In the genomic region with DNA sequence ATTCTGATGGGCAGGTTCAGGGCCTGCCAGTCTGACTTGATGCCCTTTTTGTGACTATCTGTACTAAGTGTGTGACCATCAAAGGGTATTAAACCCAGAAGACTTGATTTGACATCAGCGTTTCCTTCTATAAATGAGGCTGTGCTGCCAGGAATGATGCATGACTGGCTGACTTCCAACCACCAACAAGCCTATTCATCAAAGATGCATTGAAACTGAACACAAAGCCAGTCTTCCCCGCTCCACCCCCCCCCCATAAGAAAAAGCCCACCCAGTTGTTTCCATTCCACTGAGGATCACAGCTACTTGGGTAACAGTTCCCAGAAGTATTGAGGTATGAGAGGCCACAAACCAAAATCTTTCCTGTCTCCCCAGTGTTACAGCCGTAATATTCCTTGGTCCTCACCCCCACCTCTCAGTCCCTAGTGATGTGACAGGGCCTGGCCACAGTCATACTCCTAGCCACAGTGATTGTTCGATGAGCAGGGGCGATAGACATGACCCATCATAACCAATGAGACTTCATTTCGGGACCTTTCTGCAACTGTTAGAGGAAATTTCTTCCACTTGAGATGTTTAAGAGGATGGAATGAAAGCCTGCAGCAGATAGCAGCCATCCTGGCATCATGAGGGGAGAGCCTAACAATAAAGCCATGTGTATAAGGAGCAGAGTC, we compare ENCODE assay signal across 8 cellular contexts. TPM values are rescaled to one million over a fixed set of nuclear protein-coding genes. Genes with fewer than 3 reads are reported as not detected.
DNase-seq lines count a peak whose midpoint lies in the region; ATAC-seq and TF ChIP-seq lines count a peak whose summit lies in the region.

No MANE protein-coding gene starts in this region.

- H3K4me1 ChIP-seq in mesendoderm (ENCODE audit: control insufficient read depth, low read depth, low read length) (peaks cover 8% of the 10 kb centered on the region), tibial nerve (peaks cover 0 to 95% (median 57%) of the 10 kb centered on the region in 4 donors), mucosa of descending colon (ENCODE audit: low read depth) (no peaks in the 10 kb centered on the region)

- H3K18ac ChIP-seq in mesendoderm (ENCODE audit: low read length), result peak overlapping the region; percentile 93

- H2BK5ac ChIP-seq in mesendoderm (ENCODE audit: low read length), result no peak overlapping the region

- TF ChIP-seq CTCF in tibial nerve (IDR thresholded peaks at IDR 0.05), result no peak
- TF ChIP-seq CTCF in mucosa of descending colon (IDR thresholded peaks at IDR 0.05), result no peak

- H3K36me3 ChIP-seq in mesendoderm (ENCODE audit: control insufficient read depth, insufficient read depth, low read length), result no peaks in the 10 kb centered on the region
- no peaks in the 10 kb centered on the region for H3K36me3 ChIP-seq in tibial nerve
- no peaks in the 10 kb centered on the region for H3K36me3 ChIP-seq in mucosa of descending colon (ENCODE audit: low read depth)

- no peak overlapping the region for H3K4me2 ChIP-seq in mesendoderm (ENCODE audit: low read length)

- H3K79me1 ChIP-seq in mesendoderm (ENCODE audit: low read length), result no peaks in the 10 kb centered on the region

- H2BK120ac ChIP-seq in mesendoderm (ENCODE audit: low read depth, low read length), result peak overlapping the region; percentile 82

- WGBS in adipose tissue, 3 donors, result 57 to 79% (median 61%) methylated on average over 6 of the region's 6 CpGs
- WGBS in mesendoderm (ENCODE audit: extremely low coverage, insufficient coverage, low lambda C conversion rate), result no CpG with 5 or more reads among the region's 6 CpGs
- 12 to 27% methylated on average over 6 of the region's 6 CpGs for WGBS in tibial nerve, 2 donors

- TF ChIP-seq EP300 in tibial nerve (IDR thresholded peaks at IDR 0.05), result peak; percentile 48 to 51

- no peaks in the 10 kb centered on the region for H3K79me2 ChIP-seq in mesendoderm (ENCODE audit: control insufficient read depth, insufficient read depth, low read length)

- no peaks in the 10 kb centered on the region for H3K27me3 ChIP-seq in mesendoderm (ENCODE audit: insufficient read depth, low read length, poor library complexity)
- no peaks in the 10 kb centered on the region for H3K27me3 ChIP-seq in tibial nerve

- no peak overlapping the region for H3K23ac ChIP-seq in mesendoderm (ENCODE audit: low read length)

- H3K9me3 ChIP-seq in tibial nerve (no peaks in the 10 kb centered on the region), mucosa of descending colon (no peaks in the 10 kb centered on the region)

- peak; percentile 53 for DNase-seq in activated naive CD4-positive, alpha-beta T cell treated with Interleukin-2 at 50 U/mL for 16 hours
- no peak for DNase-seq in activated naive CD4-positive, alpha-beta T cell (lab: John Stamatoyannopoulos, UW)
- DNase-seq in mesendoderm, result no peak
- DNase-seq in tibial nerve (ENCODE audit: low spot score in 2 of 2), result no peak
- no peak for DNase-seq in DMS79 treated with DMSO at 0.1 percent for 48 hours (lab: John Stamatoyannopoulos, UW)
- DNase-seq in mucosa of descending colon, result no peak

- H3K27ac ChIP-seq in adipose tissue (ENCODE audit: low read depth, low read length) (peak overlapping the region; percentile 38), mesendoderm (ENCODE audit: low read depth, low read length) (peak overlapping the region; percentile 59), tibial nerve (peak overlapping the region; percentile 79 to 98 (median 90))

- H4K8ac ChIP-seq in mesendoderm (ENCODE audit: low read depth, low read length), result no peak overlapping the region

- H3K4me3 ChIP-seq in mesendoderm (ENCODE audit: low read length), result no peak overlapping the region
- H3K4me3 ChIP-seq in tibial nerve, result no peak overlapping the region
- H3K4me3 ChIP-seq in mucosa of descending colon, result no peak overlapping the region

- no peak overlapping the region for H3K9ac ChIP-seq in mesendoderm (ENCODE audit: low read length)

- no peak overlapping the region for H3K56ac ChIP-seq in mesendoderm (ENCODE audit: low read length)

- peak in 1 of 2 donors; percentile 22 for TF ChIP-seq POLR2A in tibial nerve (IDR thresholded peaks at IDR 0.05)

- ATAC-seq in mucosa of descending colon (no peak), GM18907 (IDR thresholded peaks at IDR 0.05; ENCODE audit: unreplicated experiment) (no peak)

- intact Hi-C loops in mucosa of descending colon (cut with DNase I, micrococcal nuclease), result no loop called here

- peak overlapping the region; percentile 60 for H2BK15ac ChIP-seq in mesendoderm (replicated peaks; ENCODE audit: low read depth)

- no peak overlapping the region for H3K4ac ChIP-seq in mesendoderm (ENCODE audit: low read depth, low read length)

- H2AK5ac ChIP-seq in mesendoderm (ENCODE audit: low read length), result no peak overlapping the region

- no peak overlapping the region for H4K5ac ChIP-seq in mesendoderm (ENCODE audit: low read length)

RNA-seq across cellular contexts. Expression of a gene that starts 22.6 kb away (rescaled TPM):
- polyA plus RNA-seq in adipose tissue, result 10 to 100 TPM in 2 of 3 donors, 1 to 10 TPM in 1; 7.8 to 89.5 (median 62.7) TPM
- polyA plus RNA-seq in mesendoderm (2013, experiment 1 of 2), result 2.8 TPM
- polyA plus RNA-seq in mesendoderm (2013, experiment 2 of 2), result 3.0 TPM
- total RNA-seq in tibial nerve (100 to 1,000 TPM in 3 of 4 donors, 10 to 100 TPM in 1; 99.0 to 113 (median 105) TPM), mucosa of descending colon (10 to 100 TPM in 2 of 3 donors, 1 to 10 TPM in 1; 5.9 to 20.8 (median 10.9) TPM)

Comparison
In these comparisons a context has a peak if more than half of its experiments do, and no peak if none do; other contexts are left out.
1. H3K27ac ChIP-seq: peak in every context shown above with its lines; median percentile 90 in tibial nerve; 59 in mesendoderm; 38 in adipose tissue.
2. RNA of a gene that starts 22.6 kb away (total RNA-seq): 99.0 to 113 TPM in tibial nerve; 5.9 to 20.8 TPM in mucosa of descending colon; every median in the first group is over 4 times any median in the second.